In the genomic region with DNA sequence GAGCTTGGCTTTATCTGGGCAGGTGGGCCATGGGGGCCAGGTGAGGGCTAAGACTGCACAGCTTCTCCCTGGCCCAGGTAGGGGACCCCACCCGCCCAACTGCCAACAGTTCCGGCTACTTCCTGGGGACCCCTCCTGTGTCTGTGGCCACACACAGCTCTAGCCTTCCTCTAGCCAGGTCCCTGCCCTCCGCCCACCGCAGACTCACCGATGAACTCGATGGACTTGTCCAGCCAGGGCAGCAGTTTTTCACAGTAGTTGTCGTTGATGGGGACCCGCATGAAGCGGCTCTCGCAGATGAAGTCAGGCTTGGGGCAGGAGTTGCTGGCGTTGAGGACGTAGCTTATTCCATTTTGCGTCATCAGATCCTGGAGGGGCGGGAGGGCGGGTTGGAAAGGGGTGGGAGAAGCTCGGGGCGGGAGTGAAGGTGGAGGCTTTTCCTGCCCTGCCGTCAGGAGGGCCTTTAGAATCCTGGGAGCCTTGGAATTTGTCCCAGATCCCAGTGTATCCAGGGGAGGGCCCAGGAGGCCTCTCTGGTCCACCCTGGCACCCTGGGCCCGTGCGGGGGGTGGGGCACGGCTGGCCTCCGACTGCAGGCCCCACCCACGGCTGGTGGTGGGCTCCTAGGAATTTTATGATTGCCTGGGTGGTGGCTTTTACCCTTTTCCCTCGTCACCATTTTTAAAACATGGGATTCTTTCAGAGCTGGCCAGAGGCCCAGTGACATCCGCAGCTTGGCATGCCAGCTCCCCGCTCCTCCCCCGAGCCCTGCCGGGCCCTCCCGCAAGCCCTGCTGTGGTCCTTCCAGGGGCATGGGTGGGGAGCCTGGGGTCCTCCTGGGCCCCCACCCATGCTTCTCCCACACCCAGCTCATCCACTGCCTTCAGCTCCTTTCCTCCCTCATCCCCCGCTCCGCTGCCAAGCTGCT, we compare ENCODE assay signal across 1 cellular context.
TF ChIP-seq lines count a peak whose summit lies in the region.

No MANE protein-coding gene starts in this region.

TF ChIP-seq in A549, 52 proteins besides CTCF, POLR2A, EP300 and RAD21:
- TF ChIP-seq ZC3H11A (IDR thresholded peaks at IDR 0.05) (no peak), BHLHE40 (IDR thresholded peaks at IDR 0.05; ENCODE audit: low read depth, low read length) (no peak), HDAC2 (IDR thresholded peaks at IDR 0.05) (no peak), ZFP36 (IDR thresholded peaks at IDR 0.05; ENCODE audit: borderline replicate concordance, partially characterized antibody) (no peak), SMC3 (IDR thresholded peaks at IDR 0.05) (no peak), JUN (IDR thresholded peaks at IDR 0.05) (no peak), RARB (CRISPR knock-in tag; IDR thresholded peaks at IDR 0.05) (no peak), HOXB13 (CRISPR knock-in tag; IDR thresholded peaks at IDR 0.05; ENCODE audit: low read depth) (no peak), HEYL (CRISPR knock-in tag; IDR thresholded peaks at IDR 0.05) (no peak)
- TF ChIP-seq, protein P1, sequence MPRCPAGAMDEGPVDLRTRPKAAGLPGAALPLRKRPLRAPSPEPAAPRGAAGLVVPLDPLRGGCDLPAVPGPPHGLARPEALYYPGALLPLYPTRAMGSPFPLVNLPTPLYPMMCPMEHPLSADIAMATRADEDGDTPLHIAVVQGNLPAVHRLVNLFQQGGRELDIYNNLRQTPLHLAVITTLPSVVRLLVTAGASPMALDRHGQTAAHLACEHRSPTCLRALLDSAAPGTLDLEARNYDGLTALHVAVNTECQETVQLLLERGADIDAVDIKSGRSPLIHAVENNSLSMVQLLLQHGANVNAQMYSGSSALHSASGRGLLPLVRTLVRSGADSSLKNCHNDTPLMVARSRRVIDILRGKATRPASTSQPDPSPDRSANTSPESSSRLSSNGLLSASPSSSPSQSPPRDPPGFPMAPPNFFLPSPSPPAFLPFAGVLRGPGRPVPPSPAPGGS (IDR thresholded peaks at IDR 0.05): no peak
- TF ChIP-seq, protein P2, sequence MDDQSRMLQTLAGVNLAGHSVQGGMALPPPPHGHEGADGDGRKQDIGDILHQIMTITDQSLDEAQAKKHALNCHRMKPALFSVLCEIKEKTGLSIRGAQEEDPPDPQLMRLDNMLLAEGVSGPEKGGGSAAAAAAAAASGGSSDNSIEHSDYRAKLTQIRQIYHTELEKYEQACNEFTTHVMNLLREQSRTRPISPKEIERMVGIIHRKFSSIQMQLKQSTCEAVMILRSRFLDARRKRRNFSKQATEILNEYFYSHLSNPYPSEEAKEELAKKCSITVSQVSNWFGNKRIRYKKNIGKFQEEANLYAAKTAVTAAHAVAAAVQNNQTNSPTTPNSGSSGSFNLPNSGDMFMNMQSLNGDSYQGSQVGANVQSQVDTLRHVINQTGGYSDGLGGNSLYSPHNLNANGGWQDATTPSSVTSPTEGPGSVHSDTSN (IDR thresholded peaks at IDR 0.05): no peak
- TF ChIP-seq, protein P3, sequence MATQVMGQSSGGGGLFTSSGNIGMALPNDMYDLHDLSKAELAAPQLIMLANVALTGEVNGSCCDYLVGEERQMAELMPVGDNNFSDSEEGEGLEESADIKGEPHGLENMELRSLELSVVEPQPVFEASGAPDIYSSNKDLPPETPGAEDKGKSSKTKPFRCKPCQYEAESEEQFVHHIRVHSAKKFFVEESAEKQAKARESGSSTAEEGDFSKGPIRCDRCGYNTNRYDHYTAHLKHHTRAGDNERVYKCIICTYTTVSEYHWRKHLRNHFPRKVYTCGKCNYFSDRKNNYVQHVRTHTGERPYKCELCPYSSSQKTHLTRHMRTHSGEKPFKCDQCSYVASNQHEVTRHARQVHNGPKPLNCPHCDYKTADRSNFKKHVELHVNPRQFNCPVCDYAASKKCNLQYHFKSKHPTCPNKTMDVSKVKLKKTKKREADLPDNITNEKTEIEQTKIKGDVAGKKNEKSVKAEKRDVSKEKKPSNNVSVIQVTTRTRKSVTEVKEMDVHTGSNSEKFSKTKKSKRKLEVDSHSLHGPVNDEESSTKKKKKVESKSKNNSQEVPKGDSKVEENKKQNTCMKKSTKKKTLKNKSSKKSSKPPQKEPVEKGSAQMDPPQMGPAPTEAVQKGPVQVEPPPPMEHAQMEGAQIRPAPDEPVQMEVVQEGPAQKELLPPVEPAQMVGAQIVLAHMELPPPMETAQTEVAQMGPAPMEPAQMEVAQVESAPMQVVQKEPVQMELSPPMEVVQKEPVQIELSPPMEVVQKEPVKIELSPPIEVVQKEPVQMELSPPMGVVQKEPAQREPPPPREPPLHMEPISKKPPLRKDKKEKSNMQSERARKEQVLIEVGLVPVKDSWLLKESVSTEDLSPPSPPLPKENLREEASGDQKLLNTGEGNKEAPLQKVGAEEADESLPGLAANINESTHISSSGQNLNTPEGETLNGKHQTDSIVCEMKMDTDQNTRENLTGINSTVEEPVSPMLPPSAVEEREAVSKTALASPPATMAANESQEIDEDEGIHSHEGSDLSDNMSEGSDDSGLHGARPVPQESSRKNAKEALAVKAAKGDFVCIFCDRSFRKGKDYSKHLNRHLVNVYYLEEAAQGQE (IDR thresholded peaks at IDR 0.05): no peak
- TF ChIP-seq, protein P4, sequence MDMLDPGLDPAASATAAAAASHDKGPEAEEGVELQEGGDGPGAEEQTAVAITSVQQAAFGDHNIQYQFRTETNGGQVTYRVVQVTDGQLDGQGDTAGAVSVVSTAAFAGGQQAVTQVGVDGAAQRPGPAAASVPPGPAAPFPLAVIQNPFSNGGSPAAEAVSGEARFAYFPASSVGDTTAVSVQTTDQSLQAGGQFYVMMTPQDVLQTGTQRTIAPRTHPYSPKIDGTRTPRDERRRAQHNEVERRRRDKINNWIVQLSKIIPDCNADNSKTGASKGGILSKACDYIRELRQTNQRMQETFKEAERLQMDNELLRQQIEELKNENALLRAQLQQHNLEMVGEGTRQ (IDR thresholded peaks at IDR 0.05): no peak
